20 cellular contexts compared by ENCODE assay signal in the genomic region with DNA sequence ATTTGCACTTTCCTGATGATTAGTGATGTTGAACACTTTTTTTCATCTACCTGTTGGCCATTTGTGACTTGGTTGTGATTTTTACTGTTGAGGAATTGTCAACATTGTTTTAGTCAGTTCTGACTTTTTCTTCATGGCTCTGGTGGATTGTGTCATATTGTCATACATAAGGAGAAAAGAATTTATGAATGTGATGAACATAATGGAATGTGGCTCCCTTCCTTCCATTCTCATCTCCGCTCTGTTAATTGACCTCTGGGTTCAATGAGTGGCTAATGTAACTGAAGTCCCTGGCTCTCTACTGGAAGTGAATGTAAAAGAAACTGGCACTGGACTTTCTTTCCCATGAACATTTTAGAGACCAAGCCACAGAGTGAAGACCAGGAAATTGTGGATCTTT. TPM values are rescaled to one million over a fixed set of nuclear protein-coding genes. Genes with fewer than 3 reads are reported as not detected.
DNase-seq lines count a peak whose midpoint lies in the region; TF ChIP-seq lines count a peak whose summit lies in the region.
"Had no signal": no experiment of that assay in that cellular context is flagged by ENCODE, and none has a peak within 500 bp of the region (broad histone marks: within the 10 kb centered on the region; RNA-seq: fewer than 3 reads in every experiment).

No MANE protein-coding gene starts in this region.

- H3F3A ChIP-seq in PC-9 (ENCODE audit: insufficient read depth, low read depth): no peaks in the 10 kb centered on the region

- H3K27me3 Mint-ChIP-seq in chondrocyte (ENCODE audit: low read depth): no peaks in the 10 kb centered on the region
- H3K27me3 Mint-ChIP-seq: CD4-positive, alpha-beta T cell had no signal

- H3K4me1 Mint-ChIP-seq in chondrocyte (ENCODE audit: low read depth): peaks cover 36% of the 10 kb centered on the region

- H3K36me3 ChIP-seq in HUES48 (ENCODE audit: control insufficient read depth, insufficient read depth, low read length): no peaks in the 10 kb centered on the region
- no peaks in the 10 kb centered on the region for H3K36me3 ChIP-seq in PC-9 (ENCODE audit: low read depth)
- H3K36me3 ChIP-seq: colonic mucosa, tibial nerve had no signal

- no peak overlapping the region for H2AFZ ChIP-seq in PC-9

- H4K20me1 ChIP-seq in PC-9 (ENCODE audit: insufficient read depth): no peaks in the 10 kb centered on the region

- H3K27ac ChIP-seq in HUES48 (ENCODE audit: low read depth, low read length) (peak overlapping the region; percentile 15), PC-9 (no peak overlapping the region)
- H3K27ac ChIP-seq: colonic mucosa, HL-60, tibial nerve had no signal

- no peak overlapping the region for H3K4me3 ChIP-seq in HUES48 (ENCODE audit: low read depth, low read length)
- H3K4me3 ChIP-seq in PC-9: no peak overlapping the region
- H3K4me3 ChIP-seq: colonic mucosa, tibial nerve had no signal

- H3K4me2 ChIP-seq in PC-9: no peak overlapping the region

- intact Hi-C loops in PC-9 (cut with micrococcal nuclease; ENCODE audit: unreplicated experiment): no loop called here

- no peaks in the 10 kb centered on the region for H3K36me3 Mint-ChIP-seq in chondrocyte (ENCODE audit: low read depth)

- H3K4me3 Mint-ChIP-seq in chondrocyte (ENCODE audit: unreplicated experiment): no peak overlapping the region
- H3K4me3 Mint-ChIP-seq: CD4-positive, alpha-beta T cell had no signal

- CTCF ChIA-PET in PC-9 (lab: Charles Lee): no interaction called here

- POLR2A ChIA-PET in PC-9 (lab: Charles Lee; ENCODE audit: unreplicated experiment): no interaction called here

- H3K4me1 ChIP-seq in HUES48 (ENCODE audit: control insufficient read depth, insufficient read depth, low read length) (peaks cover 6% of the 10 kb centered on the region; the same call in 1 of the 2 replicates), PC-9 (replicated peaks; ENCODE audit: insufficient read depth) (no peaks in the 10 kb centered on the region)
- H3K4me1 ChIP-seq: colonic mucosa, tibial nerve had no signal

- H3K27me3 ChIP-seq in HUES48 (ENCODE audit: control insufficient read depth, insufficient read depth, low read length): no peaks in the 10 kb centered on the region
- no peaks in the 10 kb centered on the region for H3K27me3 ChIP-seq in PC-9 (ENCODE audit: insufficient read depth, low read depth)
- H3K27me3 ChIP-seq: colonic mucosa, tibial nerve had no signal

- H3K9me3 ChIP-seq in HUES48 (ENCODE audit: control insufficient read depth, insufficient read depth, low read length) (no peaks in the 10 kb centered on the region), PC-9 (ENCODE audit: insufficient read depth, low read depth) (no peaks in the 10 kb centered on the region)
- H3K9me3 ChIP-seq: colonic mucosa, tibial nerve had no signal

- DNase-seq in AG20443 (ENCODE audit: low spot score) (peak; percentile 55), chondrocyte (ENCODE audit: low spot score) (no peak), kidney glomerular epithelial cell (lab: John Stamatoyannopoulos, UW) (peak; percentile 58), T1000 (lab: John Stamatoyannopoulos, UW) (no peak), HuH-7 (ENCODE audit: low spot score) (no peak), KG1 (lab: John Stamatoyannopoulos, UW) (no peak), PC-9 (no peak)
- DNase-seq: activated CD4-positive, alpha-beta T cell treated with anti-CD3 and anti-CD28 coated beads for 4 hours; activated naive CD4-positive, alpha-beta T cell; aorta; CD4-positive, alpha-beta T cell; colonic mucosa; Karpas-422; left ventricle myocardium superior; PC-3; right cardiac atrium; stimulated activated naive CD4-positive, alpha-beta T cell had no signal

- no TSS peak for BruUV-seq in PC-9 (replicated peaks; lab: Mats Ljungman, UMichigan)

- no peak overlapping the region for H3K9ac ChIP-seq in HUES48 (ENCODE audit: low read depth, low read length)

- 0 out of 2 replicates have a peak, but pooled peaks cover 3% of the 10 kb centered on the region for H3K79me2 ChIP-seq in PC-9 (ENCODE audit: low read depth)

- H3K9me2 ChIP-seq in PC-9 (ENCODE audit: insufficient read depth): no peaks in the 10 kb centered on the region

- no peak for TF ChIP-seq CTCF in chondrocyte (IDR thresholded peaks at IDR 0.05)
- TF ChIP-seq CTCF in PC-9 (conservative IDR thresholded peaks at IDR 0.05): no peak

- peak overlapping the region; percentile 55 for H3K27ac Mint-ChIP-seq in chondrocyte (ENCODE audit: unreplicated experiment)
- H3K27ac Mint-ChIP-seq: CD4-positive, alpha-beta T cell had no signal

- H3K9me3 Mint-ChIP-seq in chondrocyte (ENCODE audit: low read depth): no peaks in the 10 kb centered on the region

RNA-seq across cellular contexts. Expression of gene KIAA1958, which starts 49.2 kb away (rescaled TPM):
- total RNA-seq in chondrocyte (3.1 to 4.4 TPM (median 3.8 TPM) in 3 replicates), PC-9 (2021) (19.5 and 19.8 TPM in 2 replicates)

Comparison
In these comparisons a context has a peak if more than half of its experiments do, and no peak if none do; other contexts are left out.
1. DNase-seq: peak in AG20443 (single experiment) and kidney glomerular epithelial cell (single experiment); none in chondrocyte (single experiment), T1000 (single experiment), HuH-7 (single experiment), KG1 (single experiment) and PC-9 (0 of 2).